ENCODE assay signal across 8 cellular contexts in genomic region chr9:78439192-78439865, GRCh38.
A peak's percentile ranks its signal among the peaks of the same experiment; 100 is the strongest.
DNase-seq lines count a peak whose midpoint lies in the region; ATAC-seq lines count a peak whose summit lies in the region.

No MANE protein-coding gene starts in this region.

- peak; percentile 55 for ATAC-seq in GM18508 (IDR thresholded peaks at IDR 0.05; ENCODE audit: insufficient read depth, unreplicated experiment)
- peak; percentile 83 for ATAC-seq in HG03175 (IDR thresholded peaks at IDR 0.05; ENCODE audit: unreplicated experiment)

- DNase-seq in A172 (ENCODE audit: low spot score) (peak; percentile 88), NCI-H2227 (lab: John Stamatoyannopoulos, UW; ENCODE audit: unreplicated experiment) (peak; percentile 92)
- DNase-seq in activated CD4-positive, alpha-beta T cell treated with anti-CD3 and anti-CD28 coated beads for 24 hours (ENCODE audit: low read depth in 2 of 2): peak; percentile 46 to 53
- DNase-seq in stimulated activated CD4-positive, alpha-beta T cell treated with anti-CD3 and anti-CD28 coated beads, Interleukin-1b, Interleukin-23, amount 100 ng/mL, for 48 hours: peak; percentile 70

- H3K27ac ChIP-seq in cingulate gyrus (ENCODE audit: low read depth, low read length) (peak overlapping the region; percentile 49), layer of hippocampus (ENCODE audit: low read depth, low read length) (peak overlapping the region; percentile 67)

- H3K27me3 ChIP-seq in layer of hippocampus (ENCODE audit: control insufficient read depth, insufficient read depth, low read length): no peaks in the 10 kb centered on the region

Comparison
In these comparisons a context has a peak if more than half of its experiments do, and no peak if none do; other contexts are left out.
1. Peak in every context shown above with its lines: DNase-seq, ATAC-seq and H3K27ac ChIP-seq.